In the genomic region with DNA sequence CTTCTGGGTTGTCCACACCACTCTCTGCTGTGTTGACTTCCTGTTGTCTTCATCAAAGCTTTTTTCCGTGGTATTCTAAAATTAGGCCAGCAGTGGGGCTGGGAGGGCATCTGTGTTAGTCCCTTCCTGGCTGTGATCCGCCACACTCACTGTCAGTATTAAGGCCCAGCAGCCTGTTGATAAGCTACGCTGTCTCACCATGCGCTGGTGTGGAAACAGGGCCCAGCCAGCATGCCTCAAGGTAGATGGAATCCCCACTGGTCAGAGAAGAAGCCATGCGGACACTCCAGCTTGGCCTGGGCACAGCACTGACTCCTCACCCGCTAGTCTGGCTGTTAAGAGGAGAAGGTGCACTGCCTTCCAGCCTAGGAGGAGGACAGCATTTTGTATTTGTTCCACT, we compare ENCODE assay signal across 1 cellular context.
TF ChIP-seq lines count a peak whose summit lies in the region.

No MANE protein-coding gene starts in this region.

TF ChIP-seq in HepG2, 621 proteins besides CTCF, POLR2A, EP300 and RAD21:
- TF ChIP-seq SIX1 (CRISPR knock-in tag; IDR thresholded peaks at IDR 0.05; ENCODE audit: borderline replicate concordance) (no peak), TARDBP (CRISPR knock-in tag; IDR thresholded peaks at IDR 0.05) (no peak), SUZ12 (IDR thresholded peaks at IDR 0.05; ENCODE audit: low read depth, low read length) (no peak), RBM22 (optimal IDR thresholded peaks at IDR 0.05; ENCODE audit: low read length) (no peak), ZNF225 (CRISPR knock-in tag; IDR thresholded peaks at IDR 0.05) (no peak), SIN3A (IDR thresholded peaks at IDR 0.05; ENCODE audit: borderline replicate concordance, low read depth, low read length) (no peak), NKX3-1 (CRISPR knock-in tag; IDR thresholded peaks at IDR 0.05) (no peak)
- TF ChIP-seq, protein P1, sequence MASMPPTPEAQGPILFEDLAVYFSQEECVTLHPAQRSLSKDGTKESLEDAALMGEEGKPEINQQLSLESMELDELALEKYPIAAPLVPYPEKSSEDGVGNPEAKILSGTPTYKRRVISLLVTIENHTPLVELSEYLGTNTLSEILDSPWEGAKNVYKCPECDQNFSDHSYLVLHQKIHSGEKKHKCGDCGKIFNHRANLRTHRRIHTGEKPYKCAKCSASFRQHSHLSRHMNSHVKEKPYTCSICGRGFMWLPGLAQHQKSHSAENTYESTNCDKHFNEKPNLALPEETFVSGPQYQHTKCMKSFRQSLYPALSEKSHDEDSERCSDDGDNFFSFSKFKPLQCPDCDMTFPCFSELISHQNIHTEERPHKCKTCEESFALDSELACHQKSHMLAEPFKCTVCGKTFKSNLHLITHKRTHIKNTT (CRISPR knock-in tag; IDR thresholded peaks at IDR 0.05), result no peak
- TF ChIP-seq, protein P2, sequence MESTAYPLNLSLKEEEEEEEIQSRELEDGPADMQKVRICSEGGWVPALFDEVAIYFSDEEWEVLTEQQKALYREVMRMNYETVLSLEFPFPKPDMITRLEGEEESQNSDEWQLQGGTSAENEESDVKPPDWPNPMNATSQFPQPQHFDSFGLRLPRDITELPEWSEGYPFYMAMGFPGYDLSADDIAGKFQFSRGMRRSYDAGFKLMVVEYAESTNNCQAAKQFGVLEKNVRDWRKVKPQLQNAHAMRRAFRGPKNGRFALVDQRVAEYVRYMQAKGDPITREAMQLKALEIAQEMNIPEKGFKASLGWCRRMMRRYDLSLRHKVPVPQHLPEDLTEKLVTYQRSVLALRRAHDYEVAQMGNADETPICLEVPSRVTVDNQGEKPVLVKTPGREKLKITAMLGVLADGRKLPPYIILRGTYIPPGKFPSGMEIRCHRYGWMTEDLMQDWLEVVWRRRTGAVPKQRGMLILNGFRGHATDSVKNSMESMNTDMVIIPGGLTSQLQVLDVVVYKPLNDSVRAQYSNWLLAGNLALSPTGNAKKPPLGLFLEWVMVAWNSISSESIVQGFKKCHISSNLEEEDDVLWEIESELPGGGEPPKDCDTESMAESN (CRISPR knock-in tag; conservative IDR thresholded peaks at IDR 0.05), result no peak
- TF ChIP-seq, protein P3, sequence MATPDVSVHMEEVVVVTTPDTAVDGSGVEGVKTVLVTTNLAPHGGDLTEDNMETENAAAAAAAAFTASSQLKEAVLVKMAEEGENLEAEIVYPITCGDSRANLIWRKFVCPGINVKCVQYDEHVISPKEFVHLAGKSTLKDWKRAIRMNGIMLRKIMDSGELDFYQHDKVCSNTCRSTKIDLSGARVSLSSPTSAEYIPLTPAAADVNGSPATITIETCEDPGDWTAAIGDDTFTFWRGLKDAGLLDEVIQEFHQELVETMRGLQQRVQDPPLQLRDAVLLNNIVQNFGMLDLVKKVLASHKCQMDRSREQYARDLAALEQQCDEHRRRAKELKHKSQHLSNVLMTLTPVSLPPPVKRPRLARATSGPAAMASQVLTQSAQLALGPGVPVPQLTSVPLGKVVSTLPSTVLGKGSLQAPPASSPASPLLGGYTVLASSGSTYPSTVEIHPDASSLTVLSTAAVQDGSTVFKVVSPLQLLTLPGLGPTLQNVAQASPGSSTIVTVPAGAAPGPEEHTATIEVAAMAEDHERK (CRISPR knock-in tag; IDR thresholded peaks at IDR 0.05; ENCODE audit: low read depth), result no peak
